Comparison of ENCODE assay signal across 10 cellular contexts in the genomic region with DNA sequence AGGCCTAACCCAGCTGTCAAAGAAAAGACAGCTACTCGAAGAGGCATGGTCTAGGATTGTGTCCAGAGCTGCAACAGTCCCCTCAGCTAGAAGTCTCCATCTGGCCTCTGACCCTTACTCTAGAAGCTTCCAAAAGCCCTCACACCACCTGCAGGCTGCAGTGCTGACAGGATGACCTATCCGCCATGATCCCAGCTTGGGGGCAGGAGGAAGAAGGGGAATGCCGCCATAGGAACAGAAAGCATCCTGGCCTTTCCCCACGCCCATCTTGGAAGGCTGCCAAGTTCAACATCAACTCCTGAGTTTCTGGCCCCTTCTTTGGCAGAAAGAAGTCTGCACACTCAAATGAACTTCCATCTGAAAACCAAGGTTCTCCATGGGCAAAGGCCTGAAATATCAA. TPM values are rescaled to one million over a fixed set of nuclear protein-coding genes. Genes with fewer than 3 reads are reported as not detected.
A peak's percentile ranks its signal among the peaks of the same experiment; 100 is the strongest.
DNase-seq lines count a peak whose midpoint lies in the region; ATAC-seq and TF ChIP-seq lines count a peak whose summit lies in the region.
"Had no signal": no experiment of that assay in that cellular context is flagged by ENCODE, and none has a peak within 500 bp of the region (broad histone marks: within the 10 kb centered on the region; RNA-seq: fewer than 3 reads in every experiment).

No MANE protein-coding gene starts in this region.

- H2AFZ ChIP-seq in trophoblast cell (ENCODE audit: insufficient read depth, low read length, poor library complexity), result no peak overlapping the region

- H2BK5ac ChIP-seq in trophoblast cell (ENCODE audit: low read depth, low read length, poor library complexity), result no peak overlapping the region

- no peak overlapping the region for H3K9ac ChIP-seq in trophoblast cell (ENCODE audit: low read length)

- no peaks in the 10 kb centered on the region for H3K79me1 ChIP-seq in trophoblast cell (ENCODE audit: low read length)

- H3K4me2 ChIP-seq in trophoblast cell (ENCODE audit: low read length), result no peak overlapping the region

- no peak overlapping the region for H2BK12ac ChIP-seq in trophoblast cell (ENCODE audit: low read length)

- no peak overlapping the region for H3K4ac ChIP-seq in trophoblast cell (ENCODE audit: low read depth, low read length)

- TF ChIP-seq CTCF in choroid plexus epithelial cell (conservative IDR thresholded peaks at IDR 0.05; ENCODE audit: low read depth, low read length), result no peak

- no peak overlapping the region for H3K14ac ChIP-seq in trophoblast cell (ENCODE audit: low read length)

- H3K23ac ChIP-seq in trophoblast cell (ENCODE audit: low read length), result no peak overlapping the region

- H4K12ac ChIP-seq in trophoblast cell (ENCODE audit: low read depth, low read length), result no peak overlapping the region

- H3K4me3 ChIP-seq in choroid plexus epithelial cell (ENCODE audit: low read depth, low read length), result no peak overlapping the region
- H3K4me3 ChIP-seq in trophoblast cell (ENCODE audit: low read depth, low read length), result no peak overlapping the region

- H4K8ac ChIP-seq in trophoblast cell (ENCODE audit: low read depth, low read length), result no peak overlapping the region

- no peak overlapping the region for H2BK120ac ChIP-seq in trophoblast cell (ENCODE audit: insufficient read depth, low read length, poor library complexity)

- no peak for ATAC-seq in GM19395 (IDR thresholded peaks at IDR 0.05; ENCODE audit: unreplicated experiment)
- ATAC-seq: T-cell had no signal

- no peaks in the 10 kb centered on the region for H3K4me1 ChIP-seq in trophoblast cell (ENCODE audit: control insufficient read depth in 1 of 2, insufficient read depth in 2 of 2, low read length in 2 of 2)

- H3K27me3 ChIP-seq in trophoblast cell (ENCODE audit: insufficient read depth, low read length), result no peaks in the 10 kb centered on the region

- no peaks in the 10 kb centered on the region for H3K79me2 ChIP-seq in trophoblast cell (ENCODE audit: control insufficient read depth, insufficient read depth, low read length, poor library complexity)

- no CpG with 5 or more reads among the region's 4 CpGs for WGBS in trophoblast cell (ENCODE audit: extremely low coverage, insufficient coverage, insufficient read length)

- no peaks in the 10 kb centered on the region for H3K36me3 ChIP-seq in trophoblast cell (ENCODE audit: control insufficient read depth in 1 of 2, insufficient read depth in 2 of 2, low read length in 2 of 2)

- no peak overlapping the region for H4K91ac ChIP-seq in trophoblast cell (ENCODE audit: low read depth, low read length)

- H2AK5ac ChIP-seq in trophoblast cell (ENCODE audit: low read length), result no peak overlapping the region

- no peak overlapping the region for H3K18ac ChIP-seq in trophoblast cell (ENCODE audit: low read length)

- H3K27ac ChIP-seq in trophoblast cell (ENCODE audit: low read depth, low read length), result no peak overlapping the region

- H3K9me3 ChIP-seq in trophoblast cell (ENCODE audit: insufficient read depth, low read depth, low read length), result no peaks in the 10 kb centered on the region

- DNase-seq in NCI-H2029 (lab: John Stamatoyannopoulos, UW) (peak; percentile 16), NCI-H2029 treated with DMSO at 0.1 percent for 48 hours (lab: John Stamatoyannopoulos, UW) (no peak), NCI-H345 (lab: John Stamatoyannopoulos, UW) (peak; percentile 78), choroid plexus epithelial cell (ENCODE audit: low read depth) (peak; percentile 85), renal cortical epithelial cell (ENCODE audit: low read depth) (peak; percentile 46), trophoblast cell (no peak)
- no peak for DNase-seq in activated T-cell treated with anti-CD3 and anti-CD28 coated beads, Interleukin-2, amount 50 U/mL, for 1 hour
- DNase-seq: hippocampal formation, T-cell had no signal

RNA-seq across cellular contexts. Expression of a gene that starts 3.1 kb away (rescaled TPM):
- total RNA-seq in renal cortical epithelial cell, result not detected in 2 replicates
- not detected in 2 replicates for polyA plus RNA-seq in trophoblast cell (2013)
- total RNA-seq: T-cell had no signal

RNA-seq across cellular contexts. Expression of a gene that starts 11.8 kb away (rescaled TPM):
- not detected in 2 replicates for total RNA-seq in renal cortical epithelial cell
- polyA plus RNA-seq in trophoblast cell (2013), result not detected in 2 replicates
- total RNA-seq: T-cell had no signal

RNA-seq across cellular contexts. Expression of a gene that starts 12.6 kb away (rescaled TPM):
- total RNA-seq in renal cortical epithelial cell, result not detected in 2 replicates
- not detected in 2 replicates for polyA plus RNA-seq in trophoblast cell (2013)
- total RNA-seq: T-cell had no signal

RNA-seq across cellular contexts. Expression of a gene that starts 25.6 kb away (rescaled TPM):
- total RNA-seq in renal cortical epithelial cell, result not detected in 2 replicates
- polyA plus RNA-seq in trophoblast cell (2013), result not detected in 2 replicates
- total RNA-seq: T-cell had no signal

RNA-seq across cellular contexts. Expression of a gene that starts 25.9 kb away (rescaled TPM):
- 0.99 and 2.8 TPM in 2 replicates for total RNA-seq in renal cortical epithelial cell
- 0.40 and 0.64 TPM in 2 replicates for polyA plus RNA-seq in trophoblast cell (2013)

Comparison
In these comparisons a context has a peak if more than half of its experiments do, and no peak if none do; other contexts are left out.
1. DNase-seq: peak in NCI-H2029 (single experiment), NCI-H345 (single experiment), choroid plexus epithelial cell (single experiment) and renal cortical epithelial cell (single experiment); none in NCI-H2029 treated with DMSO at 0.1 percent for 48 hours (single experiment), activated T-cell treated with anti-CD3 and anti-CD28 coated beads, Interleukin-2, amount 50 U/mL, for 1 hour (single experiment) and trophoblast cell (0 of 2).